Comparison of ENCODE assay signal across 8 cellular contexts in the genomic region with DNA sequence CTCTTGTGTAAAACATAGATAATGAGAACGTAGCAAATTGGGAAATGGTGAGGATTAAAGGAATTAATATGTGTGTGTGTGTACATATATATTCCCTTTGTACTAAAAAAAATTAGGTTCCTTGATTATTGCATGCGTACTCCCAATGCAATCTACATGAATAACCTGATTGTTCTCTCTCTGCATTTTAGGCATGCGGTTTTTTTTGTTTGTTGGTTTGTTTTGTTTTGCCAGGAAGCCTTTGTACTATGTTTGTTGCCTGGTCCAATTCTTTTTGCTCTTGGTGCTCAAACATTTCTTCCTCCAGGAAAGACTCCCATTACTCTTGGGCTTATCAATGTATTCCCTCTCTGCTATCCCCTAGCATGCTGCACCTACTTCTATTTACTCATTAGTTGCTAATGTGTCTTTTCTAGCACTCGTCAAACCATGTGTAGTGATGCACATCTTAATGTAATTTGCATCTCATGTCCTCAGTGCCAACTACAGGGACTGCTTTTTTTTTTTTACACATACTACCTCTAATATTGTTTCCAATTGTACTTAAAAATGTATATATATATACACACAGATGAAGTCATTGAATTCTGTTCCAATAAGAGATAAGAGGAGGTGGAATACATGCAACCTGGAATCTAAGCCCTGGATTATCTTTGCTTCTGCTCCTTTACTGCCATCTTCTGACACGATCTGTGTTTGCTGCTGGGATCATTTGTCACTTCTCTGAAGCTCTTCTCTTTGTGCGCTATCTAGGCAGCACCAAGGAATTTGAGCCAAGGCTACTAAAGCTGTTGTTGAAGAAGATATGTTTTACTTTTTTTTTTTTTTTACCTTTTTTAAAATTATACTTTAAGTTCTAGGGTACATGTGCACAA.
A peak's percentile ranks its signal among the peaks of the same experiment; 100 is the strongest.
DNase-seq lines count a peak whose midpoint lies in the region; ATAC-seq and TF ChIP-seq lines count a peak whose summit lies in the region.

No MANE protein-coding gene starts in this region.

- H3K27me3 Mint-ChIP-seq in activated CD4-positive, alpha-beta T cell treated with anti-CD3 and anti-CD28 coated beads, Interleukin-2, amount 10 ng/mL, durations not matched to agents 7 days and 5 days: no peaks in the 10 kb centered on the region

- TF ChIP-seq RAD21 in neural cell (conservative IDR thresholded peaks at IDR 0.05): peak; percentile 90

- no peaks in the 10 kb centered on the region for H3K27me3 ChIP-seq in neural cell (ENCODE audit: insufficient read depth, low read depth, low read length)

- H3K4me3 Mint-ChIP-seq in activated CD4-positive, alpha-beta T cell treated with anti-CD3 and anti-CD28 coated beads, Interleukin-2, amount 10 ng/mL, durations not matched to agents 7 days and 5 days: no peak overlapping the region

- POLR2A ChIA-PET in activated CD4-positive, alpha-beta T cell treated with anti-CD3 and anti-CD28 coated beads, Interleukin-2, amount 10 ng/mL, durations not matched to agents 7 days and 5 days (lab: Charles Lee): no interaction called here

- CTCF ChIA-PET in activated CD4-positive, alpha-beta T cell treated with anti-CD3 and anti-CD28 coated beads, Interleukin-2, amount 10 ng/mL, durations not matched to agents 7 days and 5 days (lab: Charles Lee): no interaction called here

- H3K9me3 ChIP-seq in neural cell (ENCODE audit: low read length): no peaks in the 10 kb centered on the region

- H2AFZ ChIP-seq in neural cell (ENCODE audit: low read depth, low read length): no peak overlapping the region

- no peak overlapping the region for H3K27ac Mint-ChIP-seq in activated CD4-positive, alpha-beta T cell treated with anti-CD3 and anti-CD28 coated beads, Interleukin-2, amount 10 ng/mL, durations not matched to agents 7 days and 5 days

- no peaks in the 10 kb centered on the region for H3K4me1 Mint-ChIP-seq in activated CD4-positive, alpha-beta T cell treated with anti-CD3 and anti-CD28 coated beads, Interleukin-2, amount 10 ng/mL, durations not matched to agents 7 days and 5 days

- in situ Hi-C loops in astrocyte of the spinal cord (cut with HindIII; ENCODE audit: low sequenced_read_pairs): no loop called here

- TF ChIP-seq CTCF in GM12873 (IDR thresholded peaks at IDR 0.05; ENCODE audit: insufficient read depth, low read depth, low read length, missing control alignments) (peak; percentile 46), astrocyte of the spinal cord (IDR thresholded peaks at IDR 0.05; ENCODE audit: low read depth, low read length) (peak; percentile 30), neural cell (IDR thresholded peaks at IDR 0.05; ENCODE audit: poor library complexity, severe bottlenecking) (peak; percentile 84)

- no peaks in the 10 kb centered on the region for H3K36me3 ChIP-seq in neural cell (ENCODE audit: insufficient read depth, low read length)

- no peaks in the 10 kb centered on the region for H3K9me2 ChIP-seq in neural cell (ENCODE audit: insufficient read depth, low read length)

- H4K20me1 ChIP-seq in neural cell (ENCODE audit: insufficient read depth): no peaks in the 10 kb centered on the region

- H3K9me3 Mint-ChIP-seq in activated CD4-positive, alpha-beta T cell treated with anti-CD3 and anti-CD28 coated beads, Interleukin-2, amount 10 ng/mL, durations not matched to agents 7 days and 5 days: no peaks in the 10 kb centered on the region

- no peaks in the 10 kb centered on the region for H3K79me2 ChIP-seq in neural cell (replicated peaks; ENCODE audit: insufficient read depth, low read length)

- H3K4me3 ChIP-seq in astrocyte of the spinal cord (ENCODE audit: low read depth, low read length): no peak overlapping the region
- H3K4me3 ChIP-seq in neural cell (ENCODE audit: low read length): no peak overlapping the region

- DNase-seq in astrocyte of the spinal cord (ENCODE audit: low read depth, low spot score) (peak; percentile 14), DMS79 (lab: John Stamatoyannopoulos, UW) (no peak), T1000 (lab: John Stamatoyannopoulos, UW) (no peak)
- DNase-seq in activated CD4-positive, alpha-beta T cell treated with anti-CD3 and anti-CD28 coated beads, Interleukin-2, amount 10 ng/mL, durations not matched to agents 7 days and 5 days: no peak
- DNase-seq in activated CD4-positive, alpha-beta T cell treated with anti-CD3 and anti-CD28 coated beads for 1 hour: no peak

- peak; percentile 69 for ATAC-seq in HG02870 (IDR thresholded peaks at IDR 0.05; ENCODE audit: unreplicated experiment)

- peak overlapping the region; percentile 57 for H3K27ac ChIP-seq in neural cell (ENCODE audit: low read length)

- no peak overlapping the region for H3K9ac ChIP-seq in neural cell (ENCODE audit: low read length)

- H3K36me3 Mint-ChIP-seq in activated CD4-positive, alpha-beta T cell treated with anti-CD3 and anti-CD28 coated beads, Interleukin-2, amount 10 ng/mL, durations not matched to agents 7 days and 5 days (ENCODE audit: low read depth): no peaks in the 10 kb centered on the region

- TF ChIP-seq EP300 in neural cell (conservative IDR thresholded peaks at IDR 0.05; ENCODE audit: poor library complexity, severe bottlenecking): peak; percentile 17

- no peaks in the 10 kb centered on the region for H3F3A ChIP-seq in neural cell (ENCODE audit: insufficient read depth, low read length, poor library complexity, severe bottlenecking)

- no peak overlapping the region for H3K4me2 ChIP-seq in neural cell (ENCODE audit: low read length)

TF ChIP-seq in neural cell, 6 proteins besides CTCF, POLR2A, EP300 and RAD21:
- TF ChIP-seq SMC3 (conservative IDR thresholded peaks at IDR 0.05; ENCODE audit: poor library complexity): peak; percentile 86
- TF ChIP-seq POLR2AphosphoS5 (IDR thresholded peaks at IDR 0.05): no peak

Comparison
In these comparisons a context has a peak if more than half of its experiments do, and no peak if none do; other contexts are left out.
1. CTCF ChIP-seq: peak in every context shown above with its lines; median percentile 84 in neural cell; 46 in GM12873; 30 in astrocyte of the spinal cord.